9 cellular contexts compared by ENCODE assay signal in the genomic region with DNA sequence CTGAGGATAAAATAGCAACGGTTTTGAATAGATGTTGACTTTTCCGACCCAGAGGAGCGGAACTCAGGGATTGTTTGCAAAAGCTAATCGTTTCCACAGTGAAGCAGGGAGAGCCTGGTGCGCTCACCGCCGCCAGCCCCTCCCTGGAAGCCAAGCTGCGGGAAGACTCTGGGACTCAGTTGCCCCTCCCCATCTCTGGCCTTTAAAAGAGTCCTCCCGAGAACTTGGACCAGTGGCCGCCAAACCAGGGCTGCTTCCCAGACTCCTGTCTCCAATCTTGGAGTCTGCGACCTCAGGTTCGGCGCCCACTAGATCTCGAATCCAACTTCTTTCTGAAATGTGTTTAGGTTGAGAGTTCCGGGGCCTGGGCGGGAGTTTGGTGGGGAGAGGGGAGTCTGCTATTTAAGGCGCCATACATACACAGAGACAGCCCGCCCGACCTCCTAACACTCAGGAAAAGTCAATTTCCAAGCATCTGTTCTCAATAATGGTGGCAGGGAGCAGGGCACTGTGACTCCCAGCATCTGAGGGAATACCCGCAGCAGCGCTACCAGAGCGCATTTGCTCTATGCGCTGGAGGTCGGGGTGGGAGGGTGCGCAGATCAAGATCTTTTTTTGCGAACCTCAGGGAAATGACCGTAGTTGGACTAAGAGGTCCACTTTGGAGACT. TPM values are rescaled to one million over a fixed set of nuclear protein-coding genes. Genes with fewer than 3 reads are reported as not detected.
DNase-seq lines count a peak whose midpoint lies in the region; ATAC-seq and TF ChIP-seq lines count a peak whose summit lies in the region.
"Had no signal": no experiment of that assay in that cellular context is flagged by ENCODE, and none has a peak within 500 bp of the region (broad histone marks: within the 10 kb centered on the region; RNA-seq: fewer than 3 reads in every experiment).

No MANE protein-coding gene starts in this region.

- peak overlapping the region; percentile 79 for H3K4me3 ChIP-seq in GM23338
- H3K4me3 ChIP-seq in retinal pigment epithelial cell (ENCODE audit: low read length): peak overlapping the region; percentile 57
- H3K4me3 ChIP-seq in uterus: no peak overlapping the region

- no peak overlapping the region for H3K27ac ChIP-seq in GM23338 (ENCODE audit: low read depth)
- no peak overlapping the region for H3K27ac ChIP-seq in foreskin keratinocyte
- H3K27ac ChIP-seq in uterus: no peak overlapping the region

- H2AFZ ChIP-seq in GM23338: peak overlapping the region; percentile 93

- no peak for TF ChIP-seq POLR2A in uterus (IDR thresholded peaks at IDR 0.05)

- peaks cover 59% of the 10 kb centered on the region for H3K27me3 ChIP-seq in GM23338 (ENCODE audit: insufficient read depth)
- H3K27me3 ChIP-seq in foreskin keratinocyte: peaks cover 75% of the 10 kb centered on the region
- H3K27me3 ChIP-seq in uterus: peaks cover 0 to 29% of the 10 kb centered on the region in 2 donors

- DNase-seq in GM23338 (ENCODE audit: low spot score) (peak; percentile 53), RPMI7951 (ENCODE audit: low read depth) (peak; percentile 9), foreskin keratinocyte (no peak), retinal pigment epithelial cell (ENCODE audit: low read depth) (no peak), NCI-H1694 treated with DMSO at 0.1 percent for 48 hours (lab: John Stamatoyannopoulos, UW) (no peak), uterus (no peak)
- DNase-seq in stimulated activated CD4-positive, alpha-beta T cell treated with anti-CD3 and anti-CD28 coated beads, Interleukin-12 subunit alpha, Interleukin-12 subunit beta, amount 100 ng/mL, for 4 hours: no peak
- DNase-seq: activated naive CD4-positive, alpha-beta T cell treated with anti-CD3 and anti-CD28 coated beads, Interleukin-2, amount 50 U/mL, for 16 hours had no signal

- H3K9me3 Mint-ChIP-seq in GM23338: no peaks in the 10 kb centered on the region

- H3K9me3 ChIP-seq in uterus: no peaks in the 10 kb centered on the region

- H3K36me3 Mint-ChIP-seq in GM23338 (ENCODE audit: low read depth): no peaks in the 10 kb centered on the region

- TF ChIP-seq CTCF in GM23338 (conservative IDR thresholded peaks at IDR 0.05; ENCODE audit: low read depth in 2 of 2) (no peak), foreskin keratinocyte (conservative IDR thresholded peaks at IDR 0.05) (no peak), retinal pigment epithelial cell (conservative IDR thresholded peaks at IDR 0.05; ENCODE audit: low read depth, low read length) (no peak), uterus (IDR thresholded peaks at IDR 0.05) (no peak)

- peak overlapping the region; percentile 94 for H3K4me2 ChIP-seq in GM23338

- intact Hi-C loops in uterus (cut with DNase I; ENCODE audit: low total_unique reads): no loop called here

- no peaks in the 10 kb centered on the region for H3K9me2 ChIP-seq in GM23338 (ENCODE audit: insufficient read depth)

- H3K36me3 ChIP-seq in GM23338 (ENCODE audit: insufficient read depth) (no peaks in the 10 kb centered on the region), uterus (no peaks in the 10 kb centered on the region)

- no peaks in the 10 kb centered on the region for H3F3A ChIP-seq in GM23338 (replicated peaks; ENCODE audit: low read depth)

- H3K27me3 Mint-ChIP-seq in GM23338 (ENCODE audit: insufficient read depth, low read depth, poor library complexity): peaks cover 45% of the 10 kb centered on the region

- peak; percentile 47 for ATAC-seq in GM23338
- peak; percentile 3 for ATAC-seq in foreskin keratinocyte
- ATAC-seq in GM18519 (IDR thresholded peaks at IDR 0.05; ENCODE audit: low FRiP score, unreplicated experiment): no peak

- H4K20me1 ChIP-seq in GM23338 (replicated peaks; ENCODE audit: insufficient read depth): no peaks in the 10 kb centered on the region

- no peak overlapping the region for H3K27ac Mint-ChIP-seq in GM23338

- peaks cover 14% of the 10 kb centered on the region for H3K4me1 Mint-ChIP-seq in GM23338

- no peaks in the 10 kb centered on the region for H3K79me2 ChIP-seq in GM23338 (replicated peaks; ENCODE audit: insufficient read depth)

- H3K4me3 Mint-ChIP-seq in GM23338: peak overlapping the region; percentile 83

- H3K4me1 ChIP-seq in GM23338 (ENCODE audit: insufficient read depth) (peaks cover 10% of the 10 kb centered on the region; the same call in 1 of the 2 replicates), foreskin keratinocyte (no peaks in the 10 kb centered on the region), uterus (no peaks in the 10 kb centered on the region)

TF ChIP-seq in GM23338, 12 proteins besides CTCF, POLR2A, EP300 and RAD21:
- peak; percentile 50 for TF ChIP-seq EZH2 (IDR thresholded peaks at IDR 0.05; ENCODE audit: low read depth, unreplicated experiment)
- TF ChIP-seq CREB1 (CRISPR knock-in tag; IDR thresholded peaks at IDR 0.05; ENCODE audit: low read depth): no peak

RNA-seq across cellular contexts. Expression of gene GRIK2, which starts 0.8 kb away (rescaled TPM):
- total RNA-seq in GM23338 (2014; rRNA removed; shearing (Covaris generic)): 1.6 and 3.0 TPM in 2 replicates
- polyA plus RNA-seq in GM23338 (2016; fragmentation: Nextera tagmentation; extraction: Ambion mirVana): 0.49 and 0.73 TPM in 2 replicates
- total RNA-seq in RPMI7951 (2014; rRNA removed; shearing (Covaris generic)): 0.88 and 2.0 TPM in 2 replicates
- total RNA-seq in foreskin keratinocyte: not detected in 2 replicates
- not detected in 2 replicates for polyA plus RNA-seq in foreskin keratinocyte
- 10 to 100 TPM in 1 of 4 donors, under 1 TPM in 1, not detected in 2; 0.76 to 13.1 TPM for total RNA-seq in uterus

Comparison
In these comparisons a context has a peak if more than half of its experiments do, and no peak if none do; other contexts are left out.
1. DNase-seq: peak in GM23338 (single experiment) and RPMI7951 (single experiment); none in foreskin keratinocyte (0 of 2), retinal pigment epithelial cell (single experiment), NCI-H1694 treated with DMSO at 0.1 percent for 48 hours (single experiment), uterus (0 of 2) and stimulated activated CD4-positive, alpha-beta T cell treated with anti-CD3 and anti-CD28 coated beads, Interleukin-12 subunit alpha, Interleukin-12 subunit beta, amount 100 ng/mL, for 4 hours (single experiment).
2. H3K4me3 ChIP-seq: peak in GM23338 (single experiment) and retinal pigment epithelial cell (single experiment); none in uterus (0 of 2).